ENCODE assay signal across 9 cellular contexts in genomic region chr1:30847358-30847972, GRCh38.
DNase-seq lines count a peak whose midpoint lies in the region; ATAC-seq and TF ChIP-seq lines count a peak whose summit lies in the region.
"Had no signal": no experiment of that assay in that cellular context is flagged by ENCODE, and none has a peak within 500 bp of the region (broad histone marks: within the 10 kb centered on the region; RNA-seq: fewer than 3 reads in every experiment).

No MANE protein-coding gene starts in this region.

- peaks cover 2% of the 10 kb centered on the region for H3K79me1 ChIP-seq in trophoblast cell (ENCODE audit: low read length)

- peaks cover 10 to 48% (median 24%) of the 10 kb centered on the region in 9 donors for H3K4me1 ChIP-seq in heart right ventricle
- peaks cover 5 to 9% of the 10 kb centered on the region in 2 experiments for H3K4me1 ChIP-seq in trophoblast cell (ENCODE audit: control insufficient read depth in 1 of 2, insufficient read depth in 2 of 2, low read length in 2 of 2)

- peak overlapping the region; percentile 89 for H4K8ac ChIP-seq in trophoblast cell (ENCODE audit: low read depth, low read length)

- H4K12ac ChIP-seq in trophoblast cell (ENCODE audit: low read depth, low read length): peak overlapping the region; percentile 60

- H3K27me3 ChIP-seq in heart right ventricle (peaks cover 0 to 60% (median 0%) of the 10 kb centered on the region in 7 donors), trophoblast cell (ENCODE audit: insufficient read depth, low read length) (no peaks in the 10 kb centered on the region)

- no peak overlapping the region for H2BK120ac ChIP-seq in trophoblast cell (ENCODE audit: insufficient read depth, low read length, poor library complexity)

- no peak overlapping the region for H3K4me3 ChIP-seq in heart right ventricle
- no peak overlapping the region for H3K4me3 ChIP-seq in trophoblast cell (ENCODE audit: low read depth, low read length)

- intact Hi-C loops in heart right ventricle (cut with DNase I): loop anchor here in 3 of 10 donors (2.0 to 5.0 kb wide), 3 partner anchors 40 to 61 kb away; partner anchors contain the start of gene SDC3 (in 2 of the 3)

- H3K4me2 ChIP-seq in trophoblast cell (ENCODE audit: low read length): no peak overlapping the region

- H3K79me2 ChIP-seq in trophoblast cell (ENCODE audit: control insufficient read depth, insufficient read depth, low read length, poor library complexity): no peaks in the 10 kb centered on the region

- H3K4ac ChIP-seq in trophoblast cell (ENCODE audit: low read depth, low read length): no peak overlapping the region

- peak overlapping the region; percentile 5 for H2BK12ac ChIP-seq in trophoblast cell (ENCODE audit: low read length)

- H3K27ac ChIP-seq in heart right ventricle: peak overlapping the region; percentile 55 to 90 (median 83)
- no peak overlapping the region for H3K27ac ChIP-seq in trophoblast cell (ENCODE audit: low read depth, low read length)

- H3K14ac ChIP-seq in trophoblast cell (ENCODE audit: low read length): peak overlapping the region; percentile 6

- H3K18ac ChIP-seq in trophoblast cell (ENCODE audit: low read length): no peak overlapping the region

- H3K9me3 ChIP-seq in heart right ventricle: no peaks in the 10 kb centered on the region
- H3K9me3 ChIP-seq in trophoblast cell (ENCODE audit: insufficient read depth, low read depth, low read length): no peaks in the 10 kb centered on the region

- no peak for TF ChIP-seq CTCF in heart right ventricle (IDR thresholded peaks at IDR 0.05)

- H2AFZ ChIP-seq in trophoblast cell (ENCODE audit: insufficient read depth, low read length, poor library complexity): peak overlapping the region; percentile 48

- no peak overlapping the region for H3K9ac ChIP-seq in trophoblast cell (ENCODE audit: low read length)

- H4K91ac ChIP-seq in trophoblast cell (ENCODE audit: low read depth, low read length): peak overlapping the region; percentile 65

- no peak overlapping the region for H2BK5ac ChIP-seq in trophoblast cell (ENCODE audit: low read depth, low read length, poor library complexity)

- H3K23ac ChIP-seq in trophoblast cell (ENCODE audit: low read length): no peak overlapping the region

- peak; percentile 54 for DNase-seq in EH (ENCODE audit: low read depth)
- peak; percentile 15 for DNase-seq in SK-N-DZ (ENCODE audit: low spot score)
- peak; percentile 83 to 94 for DNase-seq in heart right ventricle
- DNase-seq in trophoblast cell: peak in 1 of 2 donors; percentile 11
- no peak for DNase-seq in activated CD4-positive, CD25-positive, alpha-beta regulatory T cell (lab: John Stamatoyannopoulos, UW)
- DNase-seq: stimulated activated naive B cell treated with anti-CD40 and anti-IgM and Interleukin-4, amounts not matched to agents 10 μg/mL and 1 μg/mL and 100 μg/mL, for 72 hours had no signal

- H2AK5ac ChIP-seq in trophoblast cell (ENCODE audit: low read length): no peak overlapping the region

- peak; percentile 85 to 96 (median 94) for ATAC-seq in heart right ventricle
- no peak for ATAC-seq in HG03460 (IDR thresholded peaks at IDR 0.05; ENCODE audit: unreplicated experiment)
- no peak for ATAC-seq in GM19455 (IDR thresholded peaks at IDR 0.05; ENCODE audit: unreplicated experiment)
- no peak for ATAC-seq in GM21360 (IDR thresholded peaks at IDR 0.05; ENCODE audit: unreplicated experiment)

- 33 to 34% methylated on average over 16 to 17 of the region's 17 CpGs for WGBS in heart right ventricle, 2 donors
- WGBS in trophoblast cell (ENCODE audit: extremely low coverage, insufficient coverage, insufficient read length): no CpG with 5 or more reads among the region's 17 CpGs

- H3K36me3 ChIP-seq in heart right ventricle: no peaks in the 10 kb centered on the region
- H3K36me3 ChIP-seq in trophoblast cell (ENCODE audit: control insufficient read depth in 1 of 2, insufficient read depth in 2 of 2, low read length in 2 of 2): no peaks in the 10 kb centered on the region

Comparison
In these comparisons a context has a peak if more than half of its experiments do, and no peak if none do; other contexts are left out.
1. DNase-seq: peak in EH (single experiment), SK-N-DZ (single experiment) and heart right ventricle (2 of 2); none in activated CD4-positive, CD25-positive, alpha-beta regulatory T cell (0 of 4).
2. ATAC-seq: peak in heart right ventricle (8 of 8); none in HG03460 (single experiment), GM19455 (single experiment) and GM21360 (single experiment).